Comparison of ENCODE assay signal across 14 cellular contexts in the genomic region with DNA sequence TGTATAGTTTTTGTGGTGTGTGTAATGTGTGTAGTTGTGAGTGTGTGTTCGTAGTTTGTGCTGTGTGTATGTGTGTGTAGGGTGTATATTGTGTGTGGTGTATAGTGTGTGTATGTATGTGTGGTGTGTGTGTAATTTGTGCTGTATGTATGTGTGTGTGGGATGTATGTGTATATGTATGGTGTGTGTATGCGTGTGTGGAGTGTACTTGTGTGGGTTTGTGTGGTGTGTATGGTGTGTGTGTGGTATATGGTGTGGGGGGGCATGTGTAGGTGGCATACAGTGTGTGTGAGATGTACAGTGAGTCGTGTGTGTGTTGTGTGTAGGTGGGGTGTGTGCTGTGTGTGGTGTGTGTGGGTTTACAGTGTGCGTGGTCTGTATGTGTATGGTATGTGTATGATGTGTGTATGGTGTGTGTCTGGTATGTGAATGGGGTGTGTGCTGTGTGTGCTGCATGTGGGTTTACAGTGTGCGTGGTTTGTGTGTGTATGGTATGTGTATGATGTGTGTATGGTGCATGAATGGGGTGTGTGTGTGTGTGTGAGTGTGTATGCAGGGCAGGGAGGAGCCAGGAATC.
DNase-seq lines count a peak whose midpoint lies in the region; ATAC-seq, FAIRE-seq and TF ChIP-seq lines count a peak whose summit lies in the region.
"Had no signal": no experiment of that assay in that cellular context is flagged by ENCODE, and none has a peak within 500 bp of the region (broad histone marks: within the 10 kb centered on the region; RNA-seq: fewer than 3 reads in every experiment).

No MANE protein-coding gene starts in this region.

- H3K36me3 ChIP-seq in BLaER1 (no peaks in the 10 kb centered on the region), hepatocyte (replicated peaks; ENCODE audit: insufficient read depth, low read depth) (no peaks in the 10 kb centered on the region), neuronal stem cell (replicated peaks in 1 of 2; ENCODE audit: control insufficient read depth in 2 of 2, insufficient read depth in 2 of 2, low read length in 2 of 2) (no peaks in the 10 kb centered on the region), kidney (ENCODE audit: control insufficient read depth in 1 of 2, insufficient read depth in 2 of 2, low read length in 2 of 2) (no peaks in the 10 kb centered on the region)

- no peak overlapping the region for H2BK15ac ChIP-seq in neuronal stem cell (ENCODE audit: low read length)

- H3K4me1 ChIP-seq in BLaER1 (peaks cover 64% of the 10 kb centered on the region), hepatocyte (ENCODE audit: insufficient read depth) (peaks cover 52% of the 10 kb centered on the region), neuronal stem cell (ENCODE audit: control insufficient read depth in 2 of 2, insufficient read depth in 1 of 2, low read depth in 1 of 2, low read length in 2 of 2) (peaks cover 2 to 13% of the 10 kb centered on the region in 2 donors), kidney (ENCODE audit: control insufficient read depth in 1 of 2, insufficient read depth in 1 of 2, low read depth in 1 of 2, low read length in 2 of 2) (peaks cover 0 to 14% of the 10 kb centered on the region in 2 donors)

- H2BK12ac ChIP-seq in neuronal stem cell (ENCODE audit: low read length), result no peak overlapping the region

- no peaks in the 10 kb centered on the region for H3K9me2 ChIP-seq in hepatocyte (replicated peaks; ENCODE audit: insufficient read depth)

- no peaks in the 10 kb centered on the region for H3K79me2 ChIP-seq in hepatocyte

- no peak overlapping the region for H3K18ac ChIP-seq in neuronal stem cell (ENCODE audit: low read length)

- no peak overlapping the region for H4K91ac ChIP-seq in neuronal stem cell (ENCODE audit: low read depth, low read length, poor library complexity)

- no peaks in the 10 kb centered on the region for H3K27me3 ChIP-seq in BLaER1
- no peaks in the 10 kb centered on the region for H3K27me3 ChIP-seq in hepatocyte
- H3K27me3 ChIP-seq in neuronal stem cell (ENCODE audit: control insufficient read depth in 3 of 3, insufficient read depth in 3 of 3, low read depth in 1 of 3, low read length in 3 of 3), result peaks cover 0 to 3% (median 2%) of the 10 kb centered on the region in 3 experiments

- no peak overlapping the region for H2BK5ac ChIP-seq in neuronal stem cell (ENCODE audit: low read length)

- H3K27me3 Mint-ChIP-seq in activated naive CD4-positive, alpha-beta T cell treated with anti-CD3 and anti-CD28 coated beads, Interleukin-2, amount 10 ng/mL, durations not matched to agents 7 days and 5 days, result peaks cover 26% of the 10 kb centered on the region

- no peak for TF ChIP-seq CTCF in hepatocyte (IDR thresholded peaks at IDR 0.05; ENCODE audit: poor library complexity)
- no peak for TF ChIP-seq CTCF in kidney (IDR thresholded peaks at IDR 0.05; ENCODE audit: borderline replicate concordance, extremely low read depth, insufficient read depth)

- peak overlapping the region; percentile 76 for H3K14ac ChIP-seq in neuronal stem cell (ENCODE audit: low read length)

- H3K4me2 ChIP-seq in BLaER1 (peak overlapping the region; percentile 85), hepatocyte (no peak overlapping the region), neuronal stem cell (ENCODE audit: insufficient read depth, low read length, poor library complexity, severe bottlenecking) (no peak overlapping the region)

- intact Hi-C loops in kidney (cut with DNase I), result no loop called here

- H3K27ac Mint-ChIP-seq in activated naive CD4-positive, alpha-beta T cell treated with anti-CD3 and anti-CD28 coated beads, Interleukin-2, amount 10 ng/mL, durations not matched to agents 7 days and 5 days, result no peak overlapping the region
- H3K27ac Mint-ChIP-seq: CD8-positive, alpha-beta memory T cell; HFFc6 had no signal

- no peak for ATAC-seq in GM21447 (IDR thresholded peaks at IDR 0.05; ENCODE audit: unreplicated experiment)

- H3K4me3 ChIP-seq in BLaER1 (no peak overlapping the region), hepatocyte (no peak overlapping the region), neuronal stem cell (ENCODE audit: low read length in 2 of 2) (peak overlapping the region in 1 of 2 donors; percentile 67), kidney (ENCODE audit: low read length in 2 of 2) (no peak overlapping the region)

- no peak overlapping the region for H2AK5ac ChIP-seq in neuronal stem cell (ENCODE audit: low read depth, low read length)

- H4K8ac ChIP-seq in neuronal stem cell (ENCODE audit: low read depth, low read length), result no peak overlapping the region

- WGBS in hepatocyte (ENCODE audit: low lambda C conversion rate, missing lambda C conversion rate), result 82% methylated on average over 5 of the region's 5 CpGs
- 96 to 100% methylated on average over 2 to 4 of the region's 5 CpGs for WGBS in neuronal stem cell (ENCODE audit: extremely low coverage in 2 of 2, insufficient read length in 2 of 2, insufficient replicate concordance in 1 of 2), 2 donors

- POLR2A ChIA-PET in HEK293T (lab: Yijun Ruan, JAX), result no interaction called here

- H2AFZ ChIP-seq in hepatocyte, result no peak overlapping the region
- no peak overlapping the region for H2AFZ ChIP-seq in neuronal stem cell (ENCODE audit: low read length)

- H3K27ac ChIP-seq in BLaER1, result peak overlapping the region; percentile 79; the same call in 1 of the 2 replicates
- H3K27ac ChIP-seq in hepatocyte, result peak overlapping the region; percentile 5
- no peak overlapping the region for H3K27ac ChIP-seq in neuronal stem cell (replicated peaks; ENCODE audit: low read length)
- no peak overlapping the region for H3K27ac ChIP-seq in kidney (ENCODE audit: low read depth in 2 of 2, low read length in 2 of 2)

- no peak overlapping the region for H3K4ac ChIP-seq in neuronal stem cell (ENCODE audit: low read length)

- H3K9me3 Mint-ChIP-seq in activated naive CD4-positive, alpha-beta T cell treated with anti-CD3 and anti-CD28 coated beads, Interleukin-2, amount 10 ng/mL, durations not matched to agents 7 days and 5 days, result no peaks in the 10 kb centered on the region
- H3K9me3 Mint-ChIP-seq: CD8-positive, alpha-beta memory T cell had no signal

- H4K20me1 ChIP-seq in BLaER1, result no peaks in the 10 kb centered on the region
- H4K20me1 ChIP-seq in hepatocyte (ENCODE audit: insufficient read depth, poor library complexity, severe bottlenecking), result no peaks in the 10 kb centered on the region

- no peak overlapping the region for H3K9ac ChIP-seq in BLaER1
- no peak overlapping the region for H3K9ac ChIP-seq in neuronal stem cell (ENCODE audit: low read depth, low read length, poor library complexity)
- H3K9ac ChIP-seq in kidney (ENCODE audit: low read length in 2 of 2), result no peak overlapping the region

- H3K9me3 ChIP-seq in BLaER1 (no peaks in the 10 kb centered on the region), hepatocyte (ENCODE audit: low read depth) (no peaks in the 10 kb centered on the region), neuronal stem cell (replicated peaks in 1 of 2; ENCODE audit: control insufficient read depth in 2 of 2, insufficient read depth in 1 of 2, low read depth in 1 of 2, low read length in 2 of 2) (no peaks in the 10 kb centered on the region), kidney (ENCODE audit: control insufficient read depth in 1 of 2, low read length in 2 of 2) (no peaks in the 10 kb centered on the region)

- H2BK120ac ChIP-seq in neuronal stem cell (ENCODE audit: low read depth, low read length), result no peak overlapping the region

- DNase-seq in HEK293T (ENCODE audit: extremely low spot score) (no peak), hepatocyte (ENCODE audit: low spot score) (no peak), neuronal stem cell (ENCODE audit: low spot score) (no peak), kidney (no peak)
- DNase-seq in activated naive CD4-positive, alpha-beta T cell treated with anti-CD3 and anti-CD28 coated beads, Interleukin-2, amount 10 ng/mL, durations not matched to agents 7 days and 5 days, result no peak
- DNase-seq: C1 segment of cervical spinal cord, HFFc6, KG1, NCI-H1105 treated with DMSO at 0.1 percent for 48 hours, NCI-H1694, NCI-H2107 had no signal

- CTCF ChIA-PET in HEK293T (lab: Yijun Ruan, JAX), result no interaction called here
- CTCF ChIA-PET in activated naive CD4-positive, alpha-beta T cell treated with anti-CD3 and anti-CD28 coated beads, Interleukin-2, amount 10 ng/mL, durations not matched to agents 7 days and 5 days (lab: Charles Lee), result no interaction called here

- H3K36me3 Mint-ChIP-seq in activated naive CD4-positive, alpha-beta T cell treated with anti-CD3 and anti-CD28 coated beads, Interleukin-2, amount 10 ng/mL, durations not matched to agents 7 days and 5 days, result no peaks in the 10 kb centered on the region
- H3K36me3 Mint-ChIP-seq: CD8-positive, alpha-beta memory T cell had no signal

- no peak overlapping the region for H3K4me3 Mint-ChIP-seq in activated naive CD4-positive, alpha-beta T cell treated with anti-CD3 and anti-CD28 coated beads, Interleukin-2, amount 10 ng/mL, durations not matched to agents 7 days and 5 days
- H3K4me3 Mint-ChIP-seq: CD8-positive, alpha-beta memory T cell; HFFc6 had no signal

- peaks cover 5% of the 10 kb centered on the region for H3K4me1 Mint-ChIP-seq in activated naive CD4-positive, alpha-beta T cell treated with anti-CD3 and anti-CD28 coated beads, Interleukin-2, amount 10 ng/mL, durations not matched to agents 7 days and 5 days
- H3K4me1 Mint-ChIP-seq: CD8-positive, alpha-beta memory T cell had no signal

- H3K79me1 ChIP-seq in neuronal stem cell (ENCODE audit: low read depth, low read length), result peaks cover 2% of the 10 kb centered on the region

- no peak for FAIRE-seq in kidney (lab: Jason Lieb, UNC)

- H3K23ac ChIP-seq in neuronal stem cell (ENCODE audit: low read depth, low read length, poor library complexity), result no peak overlapping the region

TF ChIP-seq in HEK293T, 16 proteins besides CTCF, POLR2A, EP300 and RAD21:
- TF ChIP-seq TARDBP (IDR thresholded peaks at IDR 0.05), result peak; percentile 60; the same call in 1 of the 2 replicates
- TF ChIP-seq HDGF (IDR thresholded peaks at IDR 0.05; ENCODE audit: borderline replicate concordance), result no peak

Comparison
In these comparisons a context has a peak if more than half of its experiments do, and no peak if none do; other contexts are left out.
1. H3K27ac ChIP-seq: peak in BLaER1 (single experiment) and hepatocyte (single experiment); none in neuronal stem cell (single experiment) and kidney (0 of 2).